Comparison of ENCODE assay signal across 13 cellular contexts in genomic region chr3:55491296-55491816, GRCh38. TPM values are rescaled to one million over a fixed set of nuclear protein-coding genes. Genes with fewer than 3 reads are reported as not detected.
DNase-seq lines count a peak whose midpoint lies in the region; ATAC-seq and TF ChIP-seq lines count a peak whose summit lies in the region.
"Had no signal": no experiment of that assay in that cellular context is flagged by ENCODE, and none has a peak within 500 bp of the region (broad histone marks: within the 10 kb centered on the region; RNA-seq: fewer than 3 reads in every experiment).

No MANE protein-coding gene starts in this region.

- TF ChIP-seq CTCF in colonic mucosa (IDR thresholded peaks at IDR 0.05) (no peak), omental fat pad (IDR thresholded peaks at IDR 0.05) (no peak)

- peaks cover 4% of the 10 kb centered on the region for H3K4me1 ChIP-seq in colonic mucosa

- no peaks in the 10 kb centered on the region for H3K36me3 ChIP-seq in MG63
- no peaks in the 10 kb centered on the region for H3K36me3 ChIP-seq in colonic mucosa
- H3K36me3 ChIP-seq: neural progenitor cell had no signal

- H3K9ac ChIP-seq in colonic mucosa (ENCODE audit: low read depth in 2 of 2, low read length in 2 of 2): no peak overlapping the region
- H3K9ac ChIP-seq: neural progenitor cell had no signal

- peak; percentile 72 for DNase-seq in DMS 273 (lab: John Stamatoyannopoulos, UW; ENCODE audit: unreplicated experiment)
- peak; percentile 73 for DNase-seq in MG63
- peak; percentile 63 for DNase-seq in colonic mucosa
- DNase-seq in omental fat pad (ENCODE audit: low spot score): no peak
- DNase-seq in activated gamma-delta T cell treated with Interleukin-2 at 50 U/mL for 16 hours: no peak
- DNase-seq in NCI-H2227 (lab: John Stamatoyannopoulos, UW; ENCODE audit: unreplicated experiment): no peak
- no peak for DNase-seq in NCI-H526 (lab: John Stamatoyannopoulos, UW)
- DNase-seq in NCI-H2227 treated with DMSO at 0.1 percent for 48 hours (lab: John Stamatoyannopoulos, UW): no peak
- DNase-seq: activated CD4-positive, alpha-beta T cell treated with anti-CD3 and anti-CD28 coated beads, Interleukin-2, amount 50 U/mL, for 4 hours; C1 segment of cervical spinal cord; GF-D8; T-cell had no signal

- H3K4me3 ChIP-seq in MG63 (no peak overlapping the region), colonic mucosa (no peak overlapping the region)
- H3K4me3 ChIP-seq: neural progenitor cell had no signal

- intact Hi-C loops in colonic mucosa (cut with DNase I): no loop called here

- no peak overlapping the region for H3K27ac ChIP-seq in colonic mucosa
- H3K27ac ChIP-seq: neural progenitor cell had no signal

- no peaks in the 10 kb centered on the region for H3K9me3 ChIP-seq in MG63
- H3K9me3 ChIP-seq in colonic mucosa: no peaks in the 10 kb centered on the region

- peak; percentile 62 for ATAC-seq in omental fat pad (ENCODE audit: low FRiP score)
- ATAC-seq: T-cell had no signal

- no peaks in the 10 kb centered on the region for H3K27me3 ChIP-seq in MG63
- peaks cover 10% of the 10 kb centered on the region for H3K27me3 ChIP-seq in colonic mucosa

RNA-seq across cellular contexts. Expression of gene WNT5A, which starts 4.2 kb away (rescaled TPM):
- 14.2 and 21.7 TPM in 2 replicates for total RNA-seq in MG63 (2014; rRNA removed; shearing (Covaris generic); ENCODE audit: low replicate concordance)
- total RNA-seq in colonic mucosa (1 to 10 TPM; 3.9 to 7.2 TPM), omental fat pad (10 to 100 TPM in 2 of 4 donors, 1 to 10 TPM in 2; 2.5 to 52.0 (median 7.3) TPM)

Comparison
In these comparisons a context has a peak if more than half of its experiments do, and no peak if none do; other contexts are left out.
1. DNase-seq: peak in DMS 273 (single experiment), MG63 (single experiment) and colonic mucosa (single experiment); none in omental fat pad (single experiment), activated gamma-delta T cell treated with Interleukin-2 at 50 U/mL for 16 hours (single experiment), NCI-H2227 (single experiment), NCI-H526 (0 of 2) and NCI-H2227 treated with DMSO at 0.1 percent for 48 hours (single experiment).